In the genomic region with DNA sequence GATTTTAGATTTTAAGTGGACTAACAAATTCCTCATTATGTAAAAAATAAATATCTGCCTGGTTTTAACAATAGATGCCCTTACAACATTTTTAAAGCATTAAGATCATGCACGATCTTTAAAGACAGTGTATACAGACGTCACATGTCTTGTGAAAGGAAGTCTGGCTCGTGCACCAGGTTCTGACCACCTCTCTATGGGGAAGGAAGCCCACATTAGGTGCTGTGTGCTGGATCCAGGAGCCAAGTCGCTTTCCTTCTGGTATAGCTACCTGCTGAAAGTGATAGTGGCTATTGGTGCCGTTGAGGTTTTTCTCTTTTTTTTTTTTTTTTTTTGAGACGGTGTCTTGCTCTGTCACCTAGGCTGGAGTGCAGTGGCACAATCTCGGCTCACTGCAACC, we compare ENCODE assay signal across 24 cellular contexts.
DNase-seq lines count a peak whose midpoint lies in the region; ATAC-seq and TF ChIP-seq lines count a peak whose summit lies in the region.
"Had no signal": no experiment of that assay in that cellular context is flagged by ENCODE, and none has a peak within 500 bp of the region (broad histone marks: within the 10 kb centered on the region; RNA-seq: fewer than 3 reads in every experiment).

No MANE protein-coding gene starts in this region.

- H2BK12ac ChIP-seq in trophoblast cell (ENCODE audit: low read length) = no peak overlapping the region

- H2BK5ac ChIP-seq in trophoblast cell (ENCODE audit: low read depth, low read length, poor library complexity) = no peak overlapping the region

- POLR2A ChIA-PET in T-cell (lab: Charles Lee) = interaction anchor here (0.6 kb wide), 2 partner anchors 58 to 210 kb away, joined by 3 read pairs; no protein-coding TSS in a partner anchor

- no peak overlapping the region for H3K4me2 ChIP-seq in trophoblast cell (ENCODE audit: low read length)
- H3K4me2 ChIP-seq: A549, KMS-11, neural progenitor cell had no signal

- H3K4me3 Mint-ChIP-seq in activated CD8-positive, alpha-beta memory T cell treated with anti-CD3 and anti-CD28 coated beads, Interleukin-2, amount 10 ng/mL, durations not matched to agents 7 days and 5 days = no peak overlapping the region
- peak overlapping the region in 2 of 3 donors; percentile 28 to 74 for H3K4me3 Mint-ChIP-seq in T-cell
- peak overlapping the region; percentile 74 for H3K4me3 Mint-ChIP-seq in activated naive CD8-positive, alpha-beta T cell treated with anti-CD3 and anti-CD28 coated beads, Interleukin-2, amount 50 U/mL, for 24 hours
- H3K4me3 Mint-ChIP-seq: neural progenitor cell had no signal

- TF ChIP-seq CTCF in right lobe of liver (IDR thresholded peaks at IDR 0.05) = no peak

- H3K9me3 ChIP-seq in trophoblast cell (ENCODE audit: insufficient read depth, low read depth, low read length) (no peaks in the 10 kb centered on the region), right lobe of liver (no peaks in the 10 kb centered on the region)
- H3K9me3 ChIP-seq: A549, ascending aorta, lower lobe of right lung, stomach, tibial artery had no signal

- peak overlapping the region; percentile 49 for H3K14ac ChIP-seq in trophoblast cell (ENCODE audit: low read length)

- no peaks in the 10 kb centered on the region for H3K36me3 ChIP-seq in trophoblast cell (ENCODE audit: control insufficient read depth in 1 of 2, insufficient read depth in 2 of 2, low read length in 2 of 2)
- no peaks in the 10 kb centered on the region for H3K36me3 ChIP-seq in right lobe of liver
- H3K36me3 ChIP-seq: ascending aorta, neural progenitor cell, tibial artery had no signal

- no peak overlapping the region for H3K4me3 ChIP-seq in trophoblast cell (ENCODE audit: low read depth, low read length)
- no peak overlapping the region for H3K4me3 ChIP-seq in right lobe of liver
- H3K4me3 ChIP-seq: A549, ascending aorta, lower lobe of right lung, neural progenitor cell, stomach, tibial artery had no signal

- no peak overlapping the region for H3K23ac ChIP-seq in trophoblast cell (ENCODE audit: low read length)

- H4K91ac ChIP-seq in trophoblast cell (ENCODE audit: low read depth, low read length) = no peak overlapping the region

- no peak for ATAC-seq in activated CD8-positive, alpha-beta memory T cell treated with anti-CD3 and anti-CD28 coated beads, Interleukin-2, amount 10 ng/mL, durations not matched to agents 7 days and 5 days
- ATAC-seq in T-cell (replicated peaks in 1 of 4) (peak in 1 of 4 experiments; percentile 45), right lobe of liver (no peak), HG03025 (IDR thresholded peaks at IDR 0.05; ENCODE audit: low FRiP score, unreplicated experiment) (no peak)
- ATAC-seq in activated naive CD8-positive, alpha-beta T cell treated with anti-CD3 and anti-CD28 coated beads, Interleukin-2, amount 50 U/mL, for 24 hours = no peak
- ATAC-seq: A549, lower lobe of right lung, sciatic nerve had no signal

- H2BK120ac ChIP-seq in trophoblast cell (ENCODE audit: insufficient read depth, low read length, poor library complexity) = no peak overlapping the region

- CTCF ChIA-PET in activated CD8-positive, alpha-beta memory T cell treated with anti-CD3 and anti-CD28 coated beads, Interleukin-2, amount 10 ng/mL, durations not matched to agents 7 days and 5 days (lab: Charles Lee) = interaction anchor here (1.1 kb wide), 1 partner anchor 24 kb away, joined by 5 read pairs; no protein-coding TSS in a partner anchor
- CTCF ChIA-PET in T-cell (lab: Charles Lee) = interaction anchor here in 1 of 2 donors (0.6 to 0.7 kb wide), 4 partner anchors 102 to 286 kb away, joined by 3 to 5 read pairs (median 3); no protein-coding TSS in a partner anchor

- H3K4me1 Mint-ChIP-seq in activated CD8-positive, alpha-beta memory T cell treated with anti-CD3 and anti-CD28 coated beads, Interleukin-2, amount 10 ng/mL, durations not matched to agents 7 days and 5 days = peaks cover 93% of the 10 kb centered on the region
- H3K4me1 Mint-ChIP-seq in T-cell = peaks cover 84 to 98% (median 96%) of the 10 kb centered on the region in 3 donors
- H3K4me1 Mint-ChIP-seq in activated naive CD8-positive, alpha-beta T cell treated with anti-CD3 and anti-CD28 coated beads, Interleukin-2, amount 50 U/mL, for 24 hours = peaks cover 98% of the 10 kb centered on the region

- WGBS in trophoblast cell (ENCODE audit: extremely low coverage, insufficient coverage, insufficient read length) = no CpG with 5 or more reads among the region's 7 CpGs
- WGBS in right lobe of liver (ENCODE audit: insufficient coverage, low coverage, low lambda C conversion rate, missing lambda C conversion rate) = 51% methylated on average over 5 of the region's 7 CpGs

- H3K4me1 ChIP-seq in trophoblast cell (ENCODE audit: control insufficient read depth in 1 of 2, insufficient read depth in 2 of 2, low read length in 2 of 2) (peaks cover 18 to 19% of the 10 kb centered on the region in 2 experiments), right lobe of liver (no peaks in the 10 kb centered on the region)
- H3K4me1 ChIP-seq: A549, ascending aorta had no signal

- no peaks in the 10 kb centered on the region for H3K27me3 ChIP-seq in trophoblast cell (ENCODE audit: insufficient read depth, low read length)
- no peaks in the 10 kb centered on the region for H3K27me3 ChIP-seq in right lobe of liver
- H3K27me3 ChIP-seq: ascending aorta, neural progenitor cell, stomach, tibial artery had no signal

- H2AFZ ChIP-seq in trophoblast cell (ENCODE audit: insufficient read depth, low read length, poor library complexity) = no peak overlapping the region
- H2AFZ ChIP-seq: neural progenitor cell had no signal

- H3K27me3 Mint-ChIP-seq in activated CD8-positive, alpha-beta memory T cell treated with anti-CD3 and anti-CD28 coated beads, Interleukin-2, amount 10 ng/mL, durations not matched to agents 7 days and 5 days = no peaks in the 10 kb centered on the region
- H3K27me3 Mint-ChIP-seq in T-cell = no peaks in the 10 kb centered on the region
- H3K27me3 Mint-ChIP-seq in activated naive CD8-positive, alpha-beta T cell treated with anti-CD3 and anti-CD28 coated beads, Interleukin-2, amount 50 U/mL, for 24 hours = no peaks in the 10 kb centered on the region

- no peak overlapping the region for H3K27ac ChIP-seq in trophoblast cell (ENCODE audit: low read depth, low read length)
- no peak overlapping the region for H3K27ac ChIP-seq in right lobe of liver
- H3K27ac ChIP-seq: A549, ascending aorta, KMS-11, lower lobe of right lung, neural progenitor cell, stomach, tibial artery had no signal

- no peak overlapping the region for H3K9ac ChIP-seq in trophoblast cell (ENCODE audit: low read length)
- H3K9ac ChIP-seq: KMS-11, neural progenitor cell had no signal

- no peak for DNase-seq in activated CD8-positive, alpha-beta memory T cell treated with anti-CD3 and anti-CD28 coated beads, Interleukin-2, amount 10 ng/mL, durations not matched to agents 7 days and 5 days
- no peak for DNase-seq in activated CD8-positive, alpha-beta memory T cell treated with anti-CD3 and anti-CD28 coated beads, Interleukin-2, amount 50 U/mL, for 4 hours
- DNase-seq in T-cell (peak in 6 of 34 experiments; percentile 10 to 26 (median 16)), trophoblast cell (no peak), hepatic stellate cell (ENCODE audit: low spot score) (no peak), right lobe of liver (no peak)
- no peak for DNase-seq in activated naive CD8-positive, alpha-beta T cell treated with anti-CD3 and anti-CD28 coated beads, Interleukin-2, amount 50 U/mL, for 24 hours
- DNase-seq: activated naive CD4-positive, alpha-beta T cell; Calu3; dermis blood vessel endothelial cell; kidney glomerular epithelial cell; lower lobe of right lung; NCI-H1436 treated with DMSO at 0.1 percent for 48 hours; NCI-H510A treated with DMSO at 0.1 percent for 48 hours; SHP77; stimulated activated CD4-positive, alpha-beta T cell treated with anti-CD3 and anti-CD28 coated beads, Interleukin-4, amount 100 ng/mL, for 4 hours; stomach; tibial artery had no signal

- no peak overlapping the region for H4K8ac ChIP-seq in trophoblast cell (ENCODE audit: low read depth, low read length)

- no peaks in the 10 kb centered on the region for H3K9me3 Mint-ChIP-seq in activated CD8-positive, alpha-beta memory T cell treated with anti-CD3 and anti-CD28 coated beads, Interleukin-2, amount 10 ng/mL, durations not matched to agents 7 days and 5 days (ENCODE audit: low read depth)
- no peaks in the 10 kb centered on the region for H3K9me3 Mint-ChIP-seq in T-cell
- no peaks in the 10 kb centered on the region for H3K9me3 Mint-ChIP-seq in activated naive CD8-positive, alpha-beta T cell treated with anti-CD3 and anti-CD28 coated beads, Interleukin-2, amount 50 U/mL, for 24 hours
- H3K9me3 Mint-ChIP-seq: neural progenitor cell had no signal

- peaks cover 19% of the 10 kb centered on the region for H3K36me3 Mint-ChIP-seq in activated CD8-positive, alpha-beta memory T cell treated with anti-CD3 and anti-CD28 coated beads, Interleukin-2, amount 10 ng/mL, durations not matched to agents 7 days and 5 days
- peaks cover 28% of the 10 kb centered on the region for H3K36me3 Mint-ChIP-seq in T-cell
- H3K36me3 Mint-ChIP-seq in activated naive CD8-positive, alpha-beta T cell treated with anti-CD3 and anti-CD28 coated beads, Interleukin-2, amount 50 U/mL, for 24 hours (ENCODE audit: low read depth) = peaks cover 51% of the 10 kb centered on the region

- peaks cover 2% of the 10 kb centered on the region for H3K79me2 ChIP-seq in trophoblast cell (ENCODE audit: control insufficient read depth, insufficient read depth, low read length, poor library complexity)

- H2AK5ac ChIP-seq in trophoblast cell (ENCODE audit: low read length) = no peak overlapping the region

- no peak overlapping the region for H3K4ac ChIP-seq in trophoblast cell (ENCODE audit: low read depth, low read length)

- no peak for TF ChIP-seq POLR2A in right lobe of liver (IDR thresholded peaks at IDR 0.05)

- intact Hi-C loops in right lobe of liver (cut with DNase I) = no loop called here

- no peak overlapping the region for H4K12ac ChIP-seq in trophoblast cell (ENCODE audit: low read depth, low read length)

- peak overlapping the region; percentile 52 for H3K27ac Mint-ChIP-seq in activated CD8-positive, alpha-beta memory T cell treated with anti-CD3 and anti-CD28 coated beads, Interleukin-2, amount 10 ng/mL, durations not matched to agents 7 days and 5 days
- H3K27ac Mint-ChIP-seq in T-cell = peak overlapping the region; percentile 97 to 98
- H3K27ac Mint-ChIP-seq in activated naive CD8-positive, alpha-beta T cell treated with anti-CD3 and anti-CD28 coated beads, Interleukin-2, amount 50 U/mL, for 24 hours = peak overlapping the region; percentile 96
- H3K27ac Mint-ChIP-seq: neural progenitor cell had no signal

- no peak overlapping the region for H3K18ac ChIP-seq in trophoblast cell (ENCODE audit: low read length)

- H3K79me1 ChIP-seq in trophoblast cell (ENCODE audit: low read length) = peaks cover 5% of the 10 kb centered on the region
